Comparison of ENCODE assay signal across 1 cellular context in genomic region chr17:32085360-32085829, GRCh38.
A peak's percentile ranks its signal among the peaks of the same experiment; 100 is the strongest.
TF ChIP-seq lines count a peak whose summit lies in the region.

No MANE protein-coding gene starts in this region.

TF ChIP-seq in GM23338, 12 proteins besides CTCF, POLR2A, EP300 and RAD21:
- TF ChIP-seq, protein P1, sequence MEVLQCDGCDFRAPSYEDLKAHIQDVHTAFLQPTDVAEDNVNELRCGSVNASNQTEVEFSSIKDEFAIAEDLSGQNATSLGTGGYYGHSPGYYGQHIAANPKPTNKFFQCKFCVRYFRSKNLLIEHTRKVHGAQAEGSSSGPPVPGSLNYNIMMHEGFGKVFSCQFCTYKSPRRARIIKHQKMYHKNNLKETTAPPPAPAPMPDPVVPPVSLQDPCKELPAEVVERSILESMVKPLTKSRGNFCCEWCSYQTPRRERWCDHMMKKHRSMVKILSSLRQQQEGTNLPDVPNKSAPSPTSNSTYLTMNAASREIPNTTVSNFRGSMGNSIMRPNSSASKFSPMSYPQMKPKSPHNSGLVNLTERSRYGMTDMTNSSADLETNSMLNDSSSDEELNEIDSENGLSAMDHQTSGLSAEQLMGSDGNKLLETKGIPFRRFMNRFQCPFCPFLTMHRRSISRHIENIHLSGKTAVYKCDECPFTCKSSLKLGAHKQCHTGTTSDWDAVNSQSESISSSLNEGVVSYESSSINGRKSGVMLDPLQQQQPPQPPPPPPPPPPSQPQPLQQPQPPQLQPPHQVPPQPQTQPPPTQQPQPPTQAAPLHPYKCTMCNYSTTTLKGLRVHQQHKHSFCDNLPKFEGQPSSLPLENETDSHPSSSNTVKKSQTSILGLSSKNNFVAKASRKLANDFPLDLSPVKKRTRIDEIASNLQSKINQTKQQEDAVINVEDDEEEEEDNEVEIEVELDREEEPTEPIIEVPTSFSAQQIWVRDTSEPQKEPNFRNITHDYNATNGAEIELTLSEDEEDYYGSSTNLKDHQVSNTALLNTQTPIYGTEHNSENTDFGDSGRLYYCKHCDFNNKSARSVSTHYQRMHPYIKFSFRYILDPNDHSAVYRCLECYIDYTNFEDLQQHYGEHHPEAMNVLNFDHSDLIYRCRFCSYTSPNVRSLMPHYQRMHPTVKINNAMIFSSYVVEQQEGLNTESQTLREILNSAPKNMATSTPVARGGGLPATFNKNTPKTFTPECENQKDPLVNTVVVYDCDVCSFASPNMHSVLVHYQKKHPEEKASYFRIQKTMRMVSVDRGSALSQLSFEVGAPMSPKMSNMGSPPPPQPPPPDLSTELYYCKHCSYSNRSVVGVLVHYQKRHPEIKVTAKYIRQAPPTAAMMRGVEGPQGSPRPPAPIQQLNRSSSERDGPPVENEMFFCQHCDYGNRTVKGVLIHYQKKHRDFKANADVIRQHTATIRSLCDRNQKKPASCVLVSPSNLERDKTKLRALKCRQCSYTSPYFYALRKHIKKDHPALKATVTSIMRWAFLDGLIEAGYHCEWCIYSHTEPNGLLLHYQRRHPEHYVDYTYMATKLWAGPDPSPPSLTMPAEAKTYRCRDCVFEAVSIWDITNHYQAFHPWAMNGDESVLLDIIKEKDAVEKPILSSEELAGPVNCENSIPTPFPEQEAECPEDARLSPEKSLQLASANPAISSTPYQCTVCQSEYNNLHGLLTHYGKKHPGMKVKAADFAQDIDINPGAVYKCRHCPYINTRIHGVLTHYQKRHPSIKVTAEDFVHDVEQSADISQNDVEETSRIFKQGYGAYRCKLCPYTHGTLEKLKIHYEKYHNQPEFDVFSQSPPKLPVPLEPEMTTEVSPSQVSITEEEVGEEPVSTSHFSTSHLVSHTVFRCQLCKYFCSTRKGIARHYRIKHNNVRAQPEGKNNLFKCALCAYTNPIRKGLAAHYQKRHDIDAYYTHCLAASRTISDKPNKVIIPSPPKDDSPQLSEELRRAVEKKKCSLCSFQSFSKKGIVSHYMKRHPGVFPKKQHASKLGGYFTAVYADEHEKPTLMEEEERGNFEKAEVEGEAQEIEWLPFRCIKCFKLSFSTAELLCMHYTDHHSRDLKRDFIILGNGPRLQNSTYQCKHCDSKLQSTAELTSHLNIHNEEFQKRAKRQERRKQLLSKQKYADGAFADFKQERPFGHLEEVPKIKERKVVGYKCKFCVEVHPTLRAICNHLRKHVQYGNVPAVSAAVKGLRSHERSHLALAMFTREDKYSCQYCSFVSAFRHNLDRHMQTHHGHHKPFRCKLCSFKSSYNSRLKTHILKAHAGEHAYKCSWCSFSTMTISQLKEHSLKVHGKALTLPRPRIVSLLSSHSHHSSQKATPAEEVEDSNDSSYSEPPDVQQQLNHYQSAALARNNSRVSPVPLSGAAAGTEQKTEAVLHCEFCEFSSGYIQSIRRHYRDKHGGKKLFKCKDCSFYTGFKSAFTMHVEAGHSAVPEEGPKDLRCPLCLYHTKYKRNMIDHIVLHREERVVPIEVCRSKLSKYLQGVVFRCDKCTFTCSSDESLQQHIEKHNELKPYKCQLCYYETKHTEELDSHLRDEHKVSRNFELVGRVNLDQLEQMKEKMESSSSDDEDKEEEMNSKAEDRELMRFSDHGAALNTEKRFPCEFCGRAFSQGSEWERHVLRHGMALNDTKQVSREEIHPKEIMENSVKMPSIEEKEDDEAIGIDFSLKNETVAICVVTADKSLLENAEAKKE (CRISPR knock-in tag; IDR thresholded peaks at IDR 0.05) = 0 out of 2 replicates have a peak, but pooled peaks have one; percentile 13
